1 cellular context compared by ENCODE assay signal in the genomic region with DNA sequence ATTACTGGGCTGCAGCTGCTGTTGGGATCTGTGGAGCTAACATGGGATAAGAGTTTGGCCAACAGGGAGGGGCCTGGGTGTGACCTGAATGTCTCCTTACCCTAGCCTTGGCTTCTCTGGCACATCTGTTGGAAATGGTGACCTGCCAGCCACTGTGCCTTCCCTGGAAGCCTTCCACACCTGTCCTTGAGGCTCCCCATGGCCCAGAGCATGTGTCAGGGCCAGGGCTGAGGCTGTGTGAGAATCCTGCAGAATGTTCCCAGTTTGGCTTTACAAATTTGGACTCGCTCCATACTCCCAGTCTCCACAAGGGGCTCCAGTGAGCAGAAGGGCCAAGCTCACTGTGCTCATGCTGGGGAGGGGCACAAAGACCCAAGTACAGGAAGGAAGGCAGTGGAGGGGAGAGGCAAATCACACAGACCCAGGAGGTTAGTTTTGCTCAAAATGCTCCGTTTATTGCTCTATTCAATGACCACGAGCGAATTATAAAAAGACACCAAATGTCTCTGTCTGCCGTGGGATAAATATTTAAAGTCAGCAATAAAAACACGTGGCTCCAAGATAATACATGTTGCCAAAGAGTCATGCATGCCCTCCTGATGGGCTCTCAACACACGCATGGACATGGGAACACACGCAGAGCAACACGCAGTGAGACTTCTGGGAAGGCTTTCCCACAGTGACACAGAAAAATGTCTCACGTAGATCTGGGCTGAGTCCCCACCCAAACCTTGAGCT.
TF ChIP-seq lines count a peak whose summit lies in the region.

No MANE protein-coding gene starts in this region.

TF ChIP-seq in K562, 482 proteins besides CTCF, POLR2A, EP300 and RAD21:
- TF ChIP-seq VEZF1 (CRISPR knock-in tag; IDR thresholded peaks at IDR 0.05) (peak; percentile 43), MYC (IDR thresholded peaks at IDR 0.05; ENCODE audit: low read depth, low read length) (0 out of 2 replicates have a peak, but pooled peaks have one; percentile 32), MYC (CRISPR knock-in tag; IDR thresholded peaks at IDR 0.05; ENCODE audit: borderline replicate concordance, low read depth) (no peak), ZNF398 (CRISPR knock-in tag; IDR thresholded peaks at IDR 0.05) (no peak), ZNF77 (CRISPR knock-in tag; IDR thresholded peaks at IDR 0.05) (no peak), SMC3 (conservative IDR thresholded peaks at IDR 0.05; ENCODE audit: insufficient read depth, low read depth, low read length) (peak; percentile 52), ZBTB7A (IDR thresholded peaks at IDR 0.05; ENCODE audit: borderline replicate concordance, control insufficient read depth, low read depth, low read length) (peak; percentile 72; the same call in 1 of the 2 replicates), C11orf30 (IDR thresholded peaks at IDR 0.05; ENCODE audit: low read depth) (peak; percentile 78; the same call in 1 of the 2 replicates), NFIC (IDR thresholded peaks at IDR 0.05) (peak; percentile 15; the same call in 1 of the 2 replicates), TFAM (CRISPR knock-in tag; conservative IDR thresholded peaks at IDR 0.05) (no peak), CEBPB (tag; IDR thresholded peaks at IDR 0.05) (no peak), NR1H2 (CRISPR knock-in tag; IDR thresholded peaks at IDR 0.05) (no peak), MAFG (tag; conservative IDR thresholded peaks at IDR 0.05) (peak; percentile 17; the same call in 1 of the 2 replicates), CREM (IDR thresholded peaks at IDR 0.05; ENCODE audit: low read depth) (0 out of 2 replicates have a peak, but pooled peaks have one; percentile 17), JUND (IDR thresholded peaks at IDR 0.05; ENCODE audit: borderline replicate concordance, low read depth, low read length) (0 out of 2 replicates have a peak, but pooled peaks have one; percentile 28), JUND (tag; IDR thresholded peaks at IDR 0.05; ENCODE audit: borderline replicate concordance, low read depth, low read length) (no peak), MAZ (CRISPR knock-in tag; conservative IDR thresholded peaks at IDR 0.05 in 1 of 2, IDR thresholded peaks at IDR 0.05 in 1 of 2) (0 out of 4 replicates have a peak, but pooled peaks of 1 of the 2 experiments have one; percentile 16), ZNF316 (IDR thresholded peaks at IDR 0.05) (peak; percentile 70)
- TF ChIP-seq, protein P1, sequence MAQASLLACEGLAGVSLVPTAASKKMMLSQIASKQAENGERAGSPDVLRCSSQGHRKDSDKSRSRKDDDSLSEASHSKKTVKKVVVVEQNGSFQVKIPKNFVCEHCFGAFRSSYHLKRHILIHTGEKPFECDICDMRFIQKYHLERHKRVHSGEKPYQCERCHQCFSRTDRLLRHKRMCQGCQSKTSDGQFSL (CRISPR knock-in tag; IDR thresholded peaks at IDR 0.05): no peak
- TF ChIP-seq, protein P1 (tag; IDR thresholded peaks at IDR 0.05): 0 out of 4 replicates have a peak, but pooled peaks of 1 of the 2 experiments have one; percentile 22
